ENCODE assay signal across 23 cellular contexts in the genomic region with DNA sequence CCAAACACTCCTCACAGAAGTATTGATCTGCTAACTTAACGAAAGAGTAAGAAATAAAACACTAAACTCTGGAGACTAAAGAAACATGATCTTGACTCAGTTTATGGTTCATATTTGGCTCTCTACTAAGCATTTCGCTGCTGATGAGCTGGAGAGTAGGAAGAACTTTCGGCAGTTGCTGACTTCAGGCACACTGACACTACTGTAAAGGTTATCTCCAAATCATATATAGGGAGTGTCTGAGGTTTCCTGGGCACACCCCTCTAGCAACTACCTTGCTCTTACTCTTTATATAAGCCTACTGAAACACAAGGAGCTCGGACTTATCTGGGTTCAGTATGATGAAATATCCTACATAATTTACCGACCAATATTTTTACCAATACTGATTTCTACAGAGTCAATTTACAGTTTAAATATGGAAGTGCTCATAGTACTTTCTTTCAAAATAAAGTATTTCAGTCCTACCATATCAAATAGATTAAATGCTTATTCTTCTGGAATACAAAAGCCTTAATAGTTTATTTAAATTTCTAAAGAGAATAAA.
"Had no signal": no experiment of that assay in that cellular context is flagged by ENCODE, and none has a peak within 500 bp of the region (broad histone marks: within the 10 kb centered on the region; RNA-seq: fewer than 3 reads in every experiment).

No MANE protein-coding gene starts in this region.

- H3K27ac ChIP-seq: brain microvascular endothelial cell, cardiac muscle cell, PC-9 had no signal

- H3K27me3 ChIP-seq: brain microvascular endothelial cell, cardiac muscle cell had no signal

- H3K4me3 ChIP-seq: cardiac muscle cell, PC-9 had no signal

- H3K36me3 ChIP-seq: cardiac muscle cell had no signal

- DNase-seq: activated B cell treated with CpG ODN at 0.5 μM for 24 hours; activated CD4-positive, alpha-beta memory T cell treated with anti-CD3 and anti-CD28 coated beads, Interleukin-2, amount 10 ng/mL, durations not matched to agents 7 days and 5 days; activated CD4-positive, alpha-beta T cell treated with anti-CD3 and anti-CD28 coated beads for 1 hour; activated CD4-positive, alpha-beta T cell treated with anti-CD3 and anti-CD28 coated beads, Interleukin-2, amount 50 U/mL, for 1 hour; activated gamma-delta T cell treated with Interleukin-2 at 50 U/mL for 16 hours; activated naive CD4-positive, alpha-beta T cell treated with anti-CD3 and anti-CD28 coated beads, Interleukin-2, amount 10 ng/mL, durations not matched to agents 7 days and 5 days; activated naive CD8-positive, alpha-beta T cell treated with anti-CD3 and anti-CD28 coated beads for 36 hours; activated T-cell treated with anti-CD3 and anti-CD28 coated beads for 4 hours; activated T-cell treated with anti-CD3 and anti-CD28 coated beads, Interleukin-2, amount 50 U/mL, for 48 hours; brain microvascular endothelial cell; Kasumi-1; KBM-7; NCI-H1048; NCI-H1417; NCI-H1694; NCI-H2029; NCI-H2107; NCI-H2171 treated with DMSO at 0.1 percent for 48 hours; NCI-H345; NCI-H510A; PC-9; SHP77 treated with DMSO at 0.1 percent for 48 hours had no signal
